ENCODE assay signal across 21 cellular contexts in genomic region chr15:92048739-92049138, GRCh38.
"Had no signal": no experiment of that assay in that cellular context is flagged by ENCODE, and none has a peak within 500 bp of the region (broad histone marks: within the 10 kb centered on the region; RNA-seq: fewer than 3 reads in every experiment).

No MANE protein-coding gene starts in this region.

- H3K4me3 ChIP-seq: colonic mucosa, hepatocyte, sigmoid colon, skin epidermis, thoracic aorta, transverse colon had no signal

- H3K36me3 Mint-ChIP-seq: naive thymus-derived CD4-positive, alpha-beta T cell; stimulated activated naive B cell treated with anti-CD40 and anti-IgM and Interleukin-4, amounts not matched to agents 10 μg/mL and 1 μg/mL and 100 μg/mL, for 72 hours had no signal

- DNase-seq: colonic mucosa; dermis blood vessel endothelial cell; erythroblast; foreskin melanocyte; head of caudate nucleus; kidney; left cardiac atrium; left ventricle myocardium superior; mesendoderm; naive thymus-derived CD4-positive, alpha-beta T cell; nephron progenitor cell; posterior cingulate gyrus; sigmoid colon; stimulated activated CD4-positive, alpha-beta T cell treated with anti-CD3 and anti-CD28 coated beads, Interleukin-2, amount 100 ng/mL, for 24 hours; stimulated activated CD4-positive, alpha-beta T cell treated with anti-CD3 and anti-CD28 coated beads, Interleukin-4, amount 100 ng/mL, for 4 hours; stimulated activated naive B cell treated with anti-CD40 and anti-IgM and Interleukin-4, amounts not matched to agents 10 μg/mL and 1 μg/mL and 100 μg/mL, for 72 hours; stimulated activated naive CD8-positive, alpha-beta T cell treated with anti-CD3 and anti-CD28 coated beads, Interleukin-15, amount 100 ng/mL, for 72 hours; transverse colon had no signal

- H3K9me3 ChIP-seq: colonic mucosa, sigmoid colon, thoracic aorta, transverse colon had no signal

- H3K4me1 Mint-ChIP-seq: stimulated activated naive B cell treated with anti-CD40 and anti-IgM and Interleukin-4, amounts not matched to agents 10 μg/mL and 1 μg/mL and 100 μg/mL, for 72 hours had no signal

- H3K27me3 ChIP-seq: colonic mucosa, hepatocyte, sigmoid colon, transverse colon had no signal

- H3K27me3 Mint-ChIP-seq: naive thymus-derived CD4-positive, alpha-beta T cell; stimulated activated naive CD8-positive, alpha-beta T cell treated with anti-CD3 and anti-CD28 coated beads, Interleukin-15, amount 100 ng/mL, for 72 hours had no signal

- H3K36me3 ChIP-seq: colonic mucosa, sigmoid colon, thoracic aorta, transverse colon had no signal

- H3K4me3 Mint-ChIP-seq: naive thymus-derived CD4-positive, alpha-beta T cell; nephron progenitor cell; stimulated activated naive B cell treated with anti-CD40 and anti-IgM and Interleukin-4, amounts not matched to agents 10 μg/mL and 1 μg/mL and 100 μg/mL, for 72 hours; stimulated activated naive CD8-positive, alpha-beta T cell treated with anti-CD3 and anti-CD28 coated beads, Interleukin-15, amount 100 ng/mL, for 72 hours had no signal

- H3K27ac Mint-ChIP-seq: nephron progenitor cell; stimulated activated naive B cell treated with anti-CD40 and anti-IgM and Interleukin-4, amounts not matched to agents 10 μg/mL and 1 μg/mL and 100 μg/mL, for 72 hours had no signal

- H3K4me1 ChIP-seq: colonic mucosa, sigmoid colon, transverse colon had no signal

- H3K9me3 Mint-ChIP-seq: naive thymus-derived CD4-positive, alpha-beta T cell; nephron progenitor cell; stimulated activated naive B cell treated with anti-CD40 and anti-IgM and Interleukin-4, amounts not matched to agents 10 μg/mL and 1 μg/mL and 100 μg/mL, for 72 hours; stimulated activated naive CD8-positive, alpha-beta T cell treated with anti-CD3 and anti-CD28 coated beads, Interleukin-15, amount 100 ng/mL, for 72 hours had no signal

- ATAC-seq: naive thymus-derived CD4-positive, alpha-beta T cell; stimulated activated naive B cell treated with anti-CD40 and anti-IgM and Interleukin-4, amounts not matched to agents 10 μg/mL and 1 μg/mL and 100 μg/mL, for 72 hours; stimulated activated naive CD8-positive, alpha-beta T cell treated with anti-CD3 and anti-CD28 coated beads, Interleukin-15, amount 100 ng/mL, for 72 hours had no signal

- H3K27ac ChIP-seq: colonic mucosa, hepatocyte, sigmoid colon, thoracic aorta, transverse colon had no signal
